15 cellular contexts compared by ENCODE assay signal in genomic region chr11:7004482-7004881, GRCh38. TPM values are rescaled to one million over a fixed set of nuclear protein-coding genes. Genes with fewer than 3 reads are reported as not detected.
DNase-seq lines count a peak whose midpoint lies in the region; ATAC-seq and TF ChIP-seq lines count a peak whose summit lies in the region.
"Had no signal": no experiment of that assay in that cellular context is flagged by ENCODE, and none has a peak within 500 bp of the region (broad histone marks: within the 10 kb centered on the region; RNA-seq: fewer than 3 reads in every experiment).

No MANE protein-coding gene starts in this region.

- no peak overlapping the region for H3K27ac ChIP-seq in fibroblast of lung (ENCODE audit: insufficient read depth, low read length)
- no peak overlapping the region for H3K27ac ChIP-seq in CD8-positive, alpha-beta memory T cell (ENCODE audit: low read depth, low read length)
- no peak overlapping the region for H3K27ac ChIP-seq in left lung
- H3K27ac ChIP-seq: thoracic aorta had no signal

- H3K36me3 ChIP-seq in fibroblast of lung (ENCODE audit: control insufficient read depth, insufficient read depth, low read length) = no peaks in the 10 kb centered on the region
- H3K36me3 ChIP-seq in CD8-positive, alpha-beta memory T cell (ENCODE audit: insufficient read depth, low read length) = no peaks in the 10 kb centered on the region
- H3K36me3 ChIP-seq in left lung = peaks cover 0 to 12% of the 10 kb centered on the region in 2 donors

- H3K9me3 ChIP-seq in fibroblast of lung (ENCODE audit: control insufficient read depth, insufficient read depth, low read depth, low read length) = no peaks in the 10 kb centered on the region
- H3K9me3 ChIP-seq in CD8-positive, alpha-beta memory T cell (ENCODE audit: low read length) = no peaks in the 10 kb centered on the region
- H3K9me3 ChIP-seq in left lung = no peaks in the 10 kb centered on the region
- H3K9me3 ChIP-seq: thoracic aorta had no signal

- H3K9me3 Mint-ChIP-seq in CD8-positive, alpha-beta memory T cell = peaks cover 0 to 6% (median 0%) of the 10 kb centered on the region in 5 donors
- H3K9me3 Mint-ChIP-seq: CD4-positive, alpha-beta T cell; central memory CD8-positive, alpha-beta T cell had no signal

- no peak overlapping the region for H3K4me3 Mint-ChIP-seq in CD8-positive, alpha-beta memory T cell
- H3K4me3 Mint-ChIP-seq: CD4-positive, alpha-beta T cell; central memory CD8-positive, alpha-beta T cell; natural killer cell treated with Interleukin-12 subunit alpha and Interleukin-12 subunit beta and Interleukin-15 and Interleukin-18, amount 100 ng/mL, for 72 hours had no signal

- intact Hi-C loops in left lung (cut with DNase I) = no loop called here

- H3K27ac Mint-ChIP-seq in CD8-positive, alpha-beta memory T cell = no peak overlapping the region
- H3K27ac Mint-ChIP-seq: CD4-positive, alpha-beta T cell; natural killer cell treated with Interleukin-12 subunit alpha and Interleukin-12 subunit beta and Interleukin-15 and Interleukin-18, amount 100 ng/mL, for 72 hours had no signal

- H3K4me1 ChIP-seq in fibroblast of lung (ENCODE audit: control insufficient read depth, extremely low read depth, insufficient read depth, low read length) = peaks cover 2% of the 10 kb centered on the region
- H3K4me1 ChIP-seq in CD8-positive, alpha-beta memory T cell (ENCODE audit: insufficient read depth, low read length) = no peaks in the 10 kb centered on the region
- no peaks in the 10 kb centered on the region for H3K4me1 ChIP-seq in left lung

- DNase-seq in AG09309 (ENCODE audit: low read depth) (peak; percentile 45), MV-4-11 (lab: John Stamatoyannopoulos, UW) (peak; percentile 90), fibroblast of lung (ENCODE audit: low read depth in 2 of 2) (peak; percentile 22 to 39), NCI-H2107 (lab: John Stamatoyannopoulos, UW) (no peak), left lung (no peak)
- no peak for DNase-seq in CD8-positive, alpha-beta memory T cell
- DNase-seq: activated T-cell treated with anti-CD3 and anti-CD28 coated beads for 4 hours; CD4-positive, alpha-beta T cell; NCI-H1694; stimulated activated CD4-positive, alpha-beta T cell treated with anti-CD3 and anti-CD28 coated beads, Interleukin-2, amount 100 ng/mL, for 48 hours had no signal

- TF ChIP-seq CTCF in AG09309 (IDR thresholded peaks at IDR 0.05; ENCODE audit: control insufficient read depth, insufficient read depth, low read depth, low read length, missing control alignments) (no peak), fibroblast of lung (conservative IDR thresholded peaks at IDR 0.05 in 1 of 2, IDR thresholded peaks at IDR 0.05 in 1 of 2; ENCODE audit: low read depth in 1 of 2, low read length in 2 of 2) (no peak), left lung (IDR thresholded peaks at IDR 0.05) (no peak)

- peak; percentile 70 for ATAC-seq in GM21390 (IDR thresholded peaks at IDR 0.05; ENCODE audit: unreplicated experiment)
- ATAC-seq in HG02588 (IDR thresholded peaks at IDR 0.05; ENCODE audit: unreplicated experiment) = no peak
- ATAC-seq in left lung = no peak
- ATAC-seq: natural killer cell treated with Interleukin-12 subunit alpha and Interleukin-12 subunit beta and Interleukin-15 and Interleukin-18, amount 100 ng/mL, for 72 hours had no signal

- H3K36me3 Mint-ChIP-seq in CD8-positive, alpha-beta memory T cell = no peaks in the 10 kb centered on the region
- H3K36me3 Mint-ChIP-seq: natural killer cell treated with Interleukin-12 subunit alpha and Interleukin-12 subunit beta and Interleukin-15 and Interleukin-18, amount 100 ng/mL, for 72 hours had no signal

- H3K4me1 Mint-ChIP-seq in CD8-positive, alpha-beta memory T cell = no peaks in the 10 kb centered on the region
- H3K4me1 Mint-ChIP-seq: central memory CD8-positive, alpha-beta T cell had no signal

- CTCF ChIA-PET in CD8-positive, alpha-beta memory T cell (lab: Charles Lee) = no interaction called here

- H3K4me3 ChIP-seq in AG09309 (ENCODE audit: control insufficient read depth, low read depth, low read length) = no peak overlapping the region
- H3K4me3 ChIP-seq in fibroblast of lung (replicated peaks in 1 of 4; ENCODE audit: control extremely low read depth in 1 of 4, insufficient read depth in 1 of 4, low read depth in 3 of 4, low read length in 4 of 4) = no peak overlapping the region
- no peak overlapping the region for H3K4me3 ChIP-seq in CD8-positive, alpha-beta memory T cell (ENCODE audit: low read length)
- no peak overlapping the region for H3K4me3 ChIP-seq in left lung
- H3K4me3 ChIP-seq: thoracic aorta had no signal

- H2AFZ ChIP-seq in fibroblast of lung (ENCODE audit: low read length) = peak overlapping the region; percentile 9

- peak overlapping the region; percentile 21 for H3K4me2 ChIP-seq in fibroblast of lung (ENCODE audit: extremely low read depth, insufficient read depth, low read length)

- POLR2A ChIA-PET in CD8-positive, alpha-beta memory T cell (lab: Charles Lee) = no interaction called here

- no peaks in the 10 kb centered on the region for H4K20me1 ChIP-seq in fibroblast of lung (ENCODE audit: control insufficient read depth, extremely low read depth, insufficient read depth, low read length)

- no peak overlapping the region for H3K9ac ChIP-seq in fibroblast of lung (ENCODE audit: insufficient read depth, low read length)

- no peaks in the 10 kb centered on the region for H3K79me2 ChIP-seq in fibroblast of lung (ENCODE audit: control insufficient read depth, insufficient read depth, low read length)

- H3K27me3 ChIP-seq in fibroblast of lung (ENCODE audit: control insufficient read depth, insufficient read depth, low read length) (no peaks in the 10 kb centered on the region), left lung (no peaks in the 10 kb centered on the region)
- no peaks in the 10 kb centered on the region for H3K27me3 ChIP-seq in CD8-positive, alpha-beta memory T cell (ENCODE audit: insufficient read depth, low read length, poor library complexity, severe bottlenecking)

- H3K27me3 Mint-ChIP-seq in CD8-positive, alpha-beta memory T cell = peaks cover 13 to 41% of the 10 kb centered on the region in 2 donors

RNA-seq across cellular contexts. Expression of gene ZNF214, which starts 15.7 kb away (rescaled TPM):
- total RNA-seq in fibroblast of lung = 8.7 and 9.9 TPM in 2 replicates
- 1.8 and 2.0 TPM in 2 replicates for polyA plus RNA-seq in fibroblast of lung
- polyA plus RNA-seq in fibroblast of lung (2012) = 1.2 and 1.5 TPM in 2 replicates
- not detected in 2 replicates for polyA minus RNA-seq in fibroblast of lung (ENCODE audit: low replicate concordance)
- total RNA-seq in CD8-positive, alpha-beta memory T cell = not detected
- not detected for polyA plus RNA-seq in CD8-positive, alpha-beta memory T cell
- 1 to 10 TPM; 2.0 to 4.1 TPM for total RNA-seq in left lung
- total RNA-seq: CD4-positive, alpha-beta T cell; natural killer cell treated with Interleukin-12 subunit alpha and Interleukin-12 subunit beta and Interleukin-15 and Interleukin-18, amount 100 ng/mL, for 72 hours had no signal

RNA-seq across cellular contexts. Expression of gene NLRP14, which starts 15.8 kb away (rescaled TPM):
- total RNA-seq in fibroblast of lung = under 0.01 and 0.17 TPM in 2 replicates
- polyA plus RNA-seq in fibroblast of lung = 0.05 and 0.07 TPM in 2 replicates
- 0.09 TPM in 1 of 2 replicates, not detected in the other for polyA plus RNA-seq in fibroblast of lung (2012)
- not detected in 2 replicates for polyA minus RNA-seq in fibroblast of lung (ENCODE audit: low replicate concordance)
- total RNA-seq in CD8-positive, alpha-beta memory T cell = not detected
- not detected for polyA plus RNA-seq in CD8-positive, alpha-beta memory T cell
- total RNA-seq in left lung = under 1 TPM in 1 of 2 donors, not detected in 1; 0.10 TPM
- total RNA-seq: natural killer cell treated with Interleukin-12 subunit alpha and Interleukin-12 subunit beta and Interleukin-15 and Interleukin-18, amount 100 ng/mL, for 72 hours; thoracic aorta had no signal

Comparison
In these comparisons a context has a peak if more than half of its experiments do, and no peak if none do; other contexts are left out.
1. DNase-seq: peak in AG09309 (single experiment), MV-4-11 (single experiment) and fibroblast of lung (2 of 2); none in CD8-positive, alpha-beta memory T cell (0 of 5), NCI-H2107 (single experiment) and left lung (0 of 2).